ENCODE assay signal across 27 cellular contexts in genomic region chr2:234841321-234842015, GRCh38.
DNase-seq lines count a peak whose midpoint lies in the region; ATAC-seq and FAIRE-seq lines count a peak whose summit lies in the region.
"Had no signal": no experiment of that assay in that cellular context is flagged by ENCODE, and none has a peak within 500 bp of the region (broad histone marks: within the 10 kb centered on the region; RNA-seq: fewer than 3 reads in every experiment).

No MANE protein-coding gene starts in this region.

- ATAC-seq in left colon: peak; percentile 75
- ATAC-seq: activated CD8-positive, alpha-beta T cell treated with anti-CD3 and anti-CD28 coated beads for 36 hours; GM23338; natural killer cell; stimulated activated naive CD8-positive, alpha-beta T cell treated with anti-CD3 and anti-CD28 coated beads, Interleukin-15, amount 100 ng/mL, for 72 hours had no signal

- H3K4me3 ChIP-seq in GM23248 (no peak overlapping the region), adipocyte (ENCODE audit: low read length) (no peak overlapping the region), small intestine (ENCODE audit: low read depth in 1 of 2, low read length in 2 of 2) (no peak overlapping the region)
- H3K4me3 ChIP-seq: breast epithelium, GM23338, ovary, thyroid gland had no signal

- H3K9ac ChIP-seq in GM23248 (no peak overlapping the region), adipocyte (ENCODE audit: low read length) (no peak overlapping the region)

- no peak overlapping the region for H3K27ac ChIP-seq in GM23248
- H3K27ac ChIP-seq in small intestine (ENCODE audit: low read depth in 1 of 2, low read length in 1 of 2): peak overlapping the region in 1 of 2 donors; percentile 24
- H3K27ac ChIP-seq: breast epithelium, ovary, thyroid gland had no signal

- H2AFZ ChIP-seq in GM23248: no peak overlapping the region
- H2AFZ ChIP-seq: GM23338 had no signal

- peak; percentile 27 for DNase-seq in GM23248
- DNase-seq in adipocyte (ENCODE audit: low read depth): peak; percentile 10
- DNase-seq in left colon: no peak
- DNase-seq in small intestine: peak; percentile 65
- no peak for DNase-seq in globus pallidus (ENCODE audit: low spot score)
- DNase-seq in HK-2 (ENCODE audit: unreplicated experiment): no peak
- DNase-seq in occipital lobe (lab: John Stamatoyannopoulos, UW): no peak
- DNase-seq in activated naive CD8-positive, alpha-beta T cell treated with anti-CD3 and anti-CD28 coated beads for 36 hours: no peak
- DNase-seq: activated CD8-positive, alpha-beta memory T cell treated with anti-CD3 and anti-CD28 coated beads, Interleukin-2, amount 50 U/mL, for 48 hours; activated CD8-positive, alpha-beta T cell treated with anti-CD3 and anti-CD28 coated beads for 36 hours; activated naive CD4-positive, alpha-beta T cell treated with anti-CD3 and anti-CD28 coated beads, Interleukin-2, amount 10 ng/mL, durations not matched to agents 7 days and 5 days; C1 segment of cervical spinal cord; COR-L47; HFFc6; natural killer cell; NCI-H1092 treated with DMSO at 0.1 percent for 48 hours; NCI-H187; NCI-H446 treated with DMSO at 0.1 percent for 48 hours; NCI-H82; ovary; stimulated activated CD8-positive, alpha-beta memory T cell treated with anti-CD3 and anti-CD28 coated beads, Interleukin-4, amount 100 ng/mL, for 48 hours; stimulated activated naive CD8-positive, alpha-beta T cell treated with anti-CD3 and anti-CD28 coated beads, Interleukin-15, amount 100 ng/mL, for 72 hours; SW 1271; thyroid gland had no signal

- no peak overlapping the region for H3K4me3 Mint-ChIP-seq in activated naive CD8-positive, alpha-beta T cell treated with anti-CD3 and anti-CD28 coated beads for 36 hours
- H3K4me3 Mint-ChIP-seq: activated CD8-positive, alpha-beta T cell treated with anti-CD3 and anti-CD28 coated beads for 36 hours; activated naive CD4-positive, alpha-beta T cell treated with anti-CD3 and anti-CD28 coated beads, Interleukin-2, amount 10 ng/mL, durations not matched to agents 7 days and 5 days; GM23338; natural killer cell; stimulated activated naive CD8-positive, alpha-beta T cell treated with anti-CD3 and anti-CD28 coated beads, Interleukin-15, amount 100 ng/mL, for 72 hours had no signal

- no peaks in the 10 kb centered on the region for H3K4me1 Mint-ChIP-seq in activated naive CD8-positive, alpha-beta T cell treated with anti-CD3 and anti-CD28 coated beads for 36 hours
- H3K4me1 Mint-ChIP-seq: activated naive CD4-positive, alpha-beta T cell treated with anti-CD3 and anti-CD28 coated beads, Interleukin-2, amount 10 ng/mL, durations not matched to agents 7 days and 5 days; natural killer cell; stimulated activated naive CD8-positive, alpha-beta T cell treated with anti-CD3 and anti-CD28 coated beads, Interleukin-15, amount 100 ng/mL, for 72 hours had no signal

- no peaks in the 10 kb centered on the region for H3K79me2 ChIP-seq in GM23248 (ENCODE audit: insufficient read depth)

- H3K27me3 ChIP-seq in GM23248 (replicated peaks; ENCODE audit: insufficient read depth): no peaks in the 10 kb centered on the region
- no peaks in the 10 kb centered on the region for H3K27me3 ChIP-seq in adipocyte (replicated peaks; ENCODE audit: control insufficient read depth, insufficient read depth, low read length)
- H3K27me3 ChIP-seq in small intestine (ENCODE audit: control insufficient read depth in 2 of 2, insufficient read depth in 2 of 2, low read length in 2 of 2): no peaks in the 10 kb centered on the region
- H3K27me3 ChIP-seq: breast epithelium, ovary, thyroid gland had no signal

- H3K36me3 ChIP-seq in GM23248 (ENCODE audit: low read depth) (no peaks in the 10 kb centered on the region), adipocyte (ENCODE audit: control insufficient read depth, insufficient read depth, low read length, severe bottlenecking) (no peaks in the 10 kb centered on the region), small intestine (ENCODE audit: control insufficient read depth in 2 of 2, insufficient read depth in 2 of 2, low read length in 2 of 2) (no peaks in the 10 kb centered on the region)
- H3K36me3 ChIP-seq: breast epithelium, ovary, thyroid gland had no signal

- in situ Hi-C loops in GM23248 (cut with MboI): no loop called here

- H3K36me3 Mint-ChIP-seq in activated naive CD8-positive, alpha-beta T cell treated with anti-CD3 and anti-CD28 coated beads for 36 hours: no peaks in the 10 kb centered on the region
- H3K36me3 Mint-ChIP-seq: activated naive CD4-positive, alpha-beta T cell treated with anti-CD3 and anti-CD28 coated beads, Interleukin-2, amount 10 ng/mL, durations not matched to agents 7 days and 5 days; natural killer cell had no signal

- FAIRE-seq in small intestine (lab: Jason Lieb, UNC): no peak
- FAIRE-seq: keratinocyte had no signal

- peaks cover 4% of the 10 kb centered on the region for H3K27me3 Mint-ChIP-seq in activated naive CD8-positive, alpha-beta T cell treated with anti-CD3 and anti-CD28 coated beads for 36 hours
- H3K27me3 Mint-ChIP-seq: activated naive CD4-positive, alpha-beta T cell treated with anti-CD3 and anti-CD28 coated beads, Interleukin-2, amount 10 ng/mL, durations not matched to agents 7 days and 5 days; stimulated activated naive CD8-positive, alpha-beta T cell treated with anti-CD3 and anti-CD28 coated beads, Interleukin-15, amount 100 ng/mL, for 72 hours had no signal

- H3K27ac Mint-ChIP-seq in activated naive CD8-positive, alpha-beta T cell treated with anti-CD3 and anti-CD28 coated beads for 36 hours: no peak overlapping the region
- H3K27ac Mint-ChIP-seq: activated CD8-positive, alpha-beta T cell treated with anti-CD3 and anti-CD28 coated beads for 36 hours; activated naive CD4-positive, alpha-beta T cell treated with anti-CD3 and anti-CD28 coated beads, Interleukin-2, amount 10 ng/mL, durations not matched to agents 7 days and 5 days; GM23338; HFFc6; natural killer cell; stimulated activated naive CD8-positive, alpha-beta T cell treated with anti-CD3 and anti-CD28 coated beads, Interleukin-15, amount 100 ng/mL, for 72 hours had no signal

- H3K9me3 ChIP-seq in GM23248 (ENCODE audit: low read depth) (no peaks in the 10 kb centered on the region), adipocyte (ENCODE audit: control insufficient read depth, low read length) (no peaks in the 10 kb centered on the region), small intestine (ENCODE audit: control insufficient read depth, low read depth) (no peaks in the 10 kb centered on the region)
- H3K9me3 ChIP-seq: breast epithelium, ovary, thyroid gland had no signal

- no peaks in the 10 kb centered on the region for H3K9me2 ChIP-seq in GM23248 (ENCODE audit: insufficient read depth)

- H3K4me2 ChIP-seq in GM23248 (ENCODE audit: unreplicated experiment): no peak overlapping the region
- H3K4me2 ChIP-seq: GM23338 had no signal

- H4K20me1 ChIP-seq in GM23248 (ENCODE audit: insufficient read depth): no peaks in the 10 kb centered on the region

- peaks cover 18% of the 10 kb centered on the region for H3K4me1 ChIP-seq in GM23248 (ENCODE audit: insufficient read depth)
- peaks cover 26% of the 10 kb centered on the region for H3K4me1 ChIP-seq in adipocyte (ENCODE audit: control insufficient read depth, insufficient read depth, low read length)
- peaks cover 0 to 2% of the 10 kb centered on the region in 2 donors for H3K4me1 ChIP-seq in small intestine (ENCODE audit: control insufficient read depth in 2 of 2, insufficient read depth in 1 of 2, low read depth in 1 of 2, low read length in 1 of 2)
- H3K4me1 ChIP-seq: breast epithelium had no signal

- 48 to 54% methylated on average over 6 of the region's 6 CpGs for whole genome bisulfite sequencing in GM23248 (ENCODE audit: low coverage in 1 of 2, low lambda C conversion rate in 2 of 2, missing lambda C conversion rate in 2 of 2), 2 experiments
- 55 to 73% (median 59%) methylated on average over 6 of the region's 6 CpGs for WGBS in small intestine, 3 donors

- H3K9me3 Mint-ChIP-seq in activated naive CD8-positive, alpha-beta T cell treated with anti-CD3 and anti-CD28 coated beads for 36 hours: no peaks in the 10 kb centered on the region
- H3K9me3 Mint-ChIP-seq: activated CD8-positive, alpha-beta T cell treated with anti-CD3 and anti-CD28 coated beads for 36 hours; activated naive CD4-positive, alpha-beta T cell treated with anti-CD3 and anti-CD28 coated beads, Interleukin-2, amount 10 ng/mL, durations not matched to agents 7 days and 5 days; GM23338; HFFc6; natural killer cell; stimulated activated naive CD8-positive, alpha-beta T cell treated with anti-CD3 and anti-CD28 coated beads, Interleukin-15, amount 100 ng/mL, for 72 hours had no signal

- intact Hi-C loops in left colon (cut with DNase I, micrococcal nuclease): no loop called here

- H3F3A ChIP-seq in GM23248 (ENCODE audit: insufficient read depth): peaks cover 7% of the 10 kb centered on the region; the same call in 1 of the 2 replicates

Comparison
In these comparisons a context has a peak if more than half of its experiments do, and no peak if none do; other contexts are left out.
1. DNase-seq: peak in GM23248 (single experiment), adipocyte (single experiment) and small intestine (single experiment); none in left colon (0 of 2), globus pallidus (single experiment), HK-2 (single experiment), occipital lobe (single experiment) and activated naive CD8-positive, alpha-beta T cell treated with anti-CD3 and anti-CD28 coated beads for 36 hours (single experiment).